Comparison of ENCODE assay signal across 9 cellular contexts in the genomic region with DNA sequence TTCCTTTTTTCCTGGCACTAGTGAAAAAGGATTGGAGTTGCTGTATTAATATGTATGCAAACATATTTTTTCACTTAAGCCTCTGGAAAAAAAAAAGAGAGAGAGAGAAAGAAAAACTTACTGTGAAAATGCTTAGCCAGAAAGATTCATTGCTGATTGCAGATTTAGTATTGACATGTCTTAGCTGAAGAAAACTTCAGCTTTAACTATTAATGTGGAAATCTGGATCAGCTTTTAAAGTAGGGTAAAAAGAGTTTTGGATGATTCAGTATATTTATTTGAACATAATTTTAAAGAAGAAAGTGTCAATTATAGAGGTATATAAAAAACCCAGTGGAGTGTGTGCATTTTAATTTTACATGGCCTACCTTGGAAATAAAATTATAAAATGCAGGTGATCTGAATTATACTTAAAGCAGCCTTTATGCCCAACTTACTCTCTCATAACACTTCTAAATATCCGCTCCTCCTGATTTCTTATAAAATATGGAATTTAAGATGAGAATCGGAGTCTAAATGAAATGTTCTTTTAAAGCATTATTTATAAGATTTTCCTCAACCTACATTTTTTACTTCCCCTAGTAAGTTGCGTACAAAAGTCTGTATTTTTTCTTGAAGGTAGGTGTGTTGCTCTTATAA. TPM values are rescaled to one million over a fixed set of nuclear protein-coding genes. Genes with fewer than 3 reads are reported as not detected.
DNase-seq lines count a peak whose midpoint lies in the region; ATAC-seq and TF ChIP-seq lines count a peak whose summit lies in the region.
"Had no signal": no experiment of that assay in that cellular context is flagged by ENCODE, and none has a peak within 500 bp of the region (broad histone marks: within the 10 kb centered on the region; RNA-seq: fewer than 3 reads in every experiment).

No MANE protein-coding gene starts in this region.

- no peak for ATAC-seq in GM18861 (IDR thresholded peaks at IDR 0.05; ENCODE audit: unreplicated experiment)

- CTCF ChIA-PET in AG04450 (lab: Charles Lee) = no interaction called here

- peaks cover 57% of the 10 kb centered on the region for H3K36me3 Mint-ChIP-seq in dendritic cell treated with granulocyte-macrophage colony-stimulating factor and Interleukin-4, amounts not matched to agents 40 ng/mL and 50 ng/mL, for 4 days (ENCODE audit: low read depth)
- H3K36me3 Mint-ChIP-seq in nephron (ENCODE audit: low read depth) = peaks cover 40% of the 10 kb centered on the region

- no peak for DNase-seq in AG04450 (ENCODE audit: low read depth, low spot score)
- DNase-seq in Kasumi-1 (lab: John Stamatoyannopoulos, UW) = no peak
- no peak for DNase-seq in hepatic stellate cell (ENCODE audit: low spot score)
- DNase-seq in activated CD4-positive, CD25-positive, alpha-beta regulatory T cell (lab: John Stamatoyannopoulos, UW) = no peak
- DNase-seq: naive B cell had no signal

- peaks cover 31% of the 10 kb centered on the region for H3K36me3 ChIP-seq in HUES64 (ENCODE audit: insufficient read depth, low read length)

- H3K9me3 Mint-ChIP-seq in dendritic cell treated with granulocyte-macrophage colony-stimulating factor and Interleukin-4, amounts not matched to agents 40 ng/mL and 50 ng/mL, for 4 days = no peaks in the 10 kb centered on the region
- H3K9me3 Mint-ChIP-seq in nephron = no peaks in the 10 kb centered on the region
- H3K9me3 Mint-ChIP-seq: naive B cell had no signal

- peak overlapping the region; percentile 96 for H3K4me3 ChIP-seq in AG04450 (ENCODE audit: low read depth, low read length)
- H3K4me3 ChIP-seq in HUES64 (ENCODE audit: low read length) = peak overlapping the region; percentile 91

- peaks cover 55% of the 10 kb centered on the region for H3K4me1 ChIP-seq in HUES64 (ENCODE audit: insufficient read depth, low read length)

- POLR2A ChIA-PET in AG04450 (lab: Yijun Ruan, JAX) = interaction anchor here (0.7 to 1.8 kb wide), 3 partner anchors 38 to 485 kb away, joined by 3 to 9 read pairs (median 5); no protein-coding TSS in a partner anchor

- H3K4me1 Mint-ChIP-seq in dendritic cell treated with granulocyte-macrophage colony-stimulating factor and Interleukin-4, amounts not matched to agents 40 ng/mL and 50 ng/mL, for 4 days (ENCODE audit: low read depth) = peaks cover 15% of the 10 kb centered on the region
- H3K4me1 Mint-ChIP-seq in nephron = peaks cover 50% of the 10 kb centered on the region

- H3K27me3 ChIP-seq in AG04450 (ENCODE audit: control insufficient read depth, insufficient read depth, low read length) (no peaks in the 10 kb centered on the region), HUES64 (ENCODE audit: insufficient read depth, low read length) (no peaks in the 10 kb centered on the region)

- peak overlapping the region; percentile 100 for H3K27ac Mint-ChIP-seq in dendritic cell treated with granulocyte-macrophage colony-stimulating factor and Interleukin-4, amounts not matched to agents 40 ng/mL and 50 ng/mL, for 4 days
- peak overlapping the region; percentile 68 to 94 (median 71) for H3K27ac Mint-ChIP-seq in nephron

- intact Hi-C loops in dendritic cell treated with granulocyte-macrophage colony-stimulating factor and Interleukin-4, amounts not matched to agents 40 ng/mL and 50 ng/mL, for 4 days (cut with micrococcal nuclease) = loop anchor here (5.0 to 10.0 kb wide), 5 partner anchors 104 to 1551 kb away; no protein-coding TSS in a partner anchor

- H3K9ac ChIP-seq in HUES64 (ENCODE audit: low read depth, low read length) = peak overlapping the region; percentile 58; the same call in 1 of the 2 replicates

- H3K27me3 Mint-ChIP-seq in dendritic cell treated with granulocyte-macrophage colony-stimulating factor and Interleukin-4, amounts not matched to agents 40 ng/mL and 50 ng/mL, for 4 days = no peaks in the 10 kb centered on the region
- H3K27me3 Mint-ChIP-seq in nephron (ENCODE audit: low read depth) = no peaks in the 10 kb centered on the region
- H3K27me3 Mint-ChIP-seq: naive B cell had no signal

- WGBS in HUES64 = no CpG with 5 or more reads among the region's 3 CpGs

- H3K9me3 ChIP-seq in AG04450 (ENCODE audit: control insufficient read depth, insufficient read depth, low read length) (peaks cover 4% of the 10 kb centered on the region; the same call in 1 of the 2 replicates), HUES64 (ENCODE audit: insufficient read depth, low read depth, low read length) (no peaks in the 10 kb centered on the region)

- no peak for TF ChIP-seq CTCF in AG04450 (IDR thresholded peaks at IDR 0.05; ENCODE audit: low read depth, low read length)
- no peak for TF ChIP-seq CTCF in nephron (IDR thresholded peaks at IDR 0.05; ENCODE audit: unreplicated experiment in 3 of 3)

- peak overlapping the region; percentile 99 for H3K4me3 Mint-ChIP-seq in dendritic cell treated with granulocyte-macrophage colony-stimulating factor and Interleukin-4, amounts not matched to agents 40 ng/mL and 50 ng/mL, for 4 days
- peak overlapping the region; percentile 99 for H3K4me3 Mint-ChIP-seq in nephron

- H3K27ac ChIP-seq in AG04450 (ENCODE audit: low read depth, low read length) (no peak overlapping the region), HUES64 (ENCODE audit: low read depth, low read length) (peak overlapping the region; percentile 89)

RNA-seq across cellular contexts. Expression of gene CITED2, which starts 3.6 kb away (rescaled TPM):
- polyA plus RNA-seq in AG04450 (2011; rRNA removed) = 95.6 and 117 TPM in 2 replicates
- polyA minus RNA-seq in AG04450 (2011; rRNA and poly(A)+ RNA removed) = 55.7 and 57.7 TPM in 2 replicates
- 79.0 TPM for polyA plus RNA-seq in HUES64 (2013, experiment 1 of 2)
- 104 TPM for polyA plus RNA-seq in HUES64 (2013, experiment 2 of 2)
